8 cellular contexts compared by ENCODE assay signal in the genomic region with DNA sequence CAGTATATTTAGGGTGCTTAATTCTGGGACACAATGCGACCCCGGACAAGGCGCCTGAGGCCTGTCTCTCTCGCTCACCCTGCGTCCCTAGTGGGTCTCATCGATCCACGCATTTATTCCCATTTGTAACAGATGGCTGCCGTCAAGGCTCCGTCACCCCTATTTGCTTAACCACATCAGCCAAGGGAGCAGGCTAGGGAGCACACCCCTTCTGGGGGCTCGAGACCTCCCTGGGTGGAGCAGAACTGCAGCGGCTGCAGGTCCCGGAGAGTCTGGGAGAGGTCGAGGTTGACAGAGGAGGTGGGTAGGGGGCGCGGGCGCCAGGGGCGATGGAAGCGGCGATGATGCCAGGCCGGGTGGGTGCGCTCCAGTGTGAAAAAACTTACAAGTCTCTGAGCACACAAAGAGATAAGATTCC. TPM values are rescaled to one million over a fixed set of nuclear protein-coding genes. Genes with fewer than 3 reads are reported as not detected.
DNase-seq lines count a peak whose midpoint lies in the region; ATAC-seq and TF ChIP-seq lines count a peak whose summit lies in the region.

No MANE protein-coding gene starts in this region.

- POLR2A ChIA-PET in Caco-2 (lab: Charles Lee), result no interaction called here

- intact Hi-C loops in Caco-2 (cut with micrococcal nuclease; ENCODE audit: unreplicated experiment), result loop anchor here (1.0 kb wide), 1 partner anchor 179 kb away; a partner anchor contains a TSS

- TF ChIP-seq CTCF in Caco-2 (IDR thresholded peaks at IDR 0.05; ENCODE audit: insufficient read depth in 1 of 2, low read depth in 1 of 2, low read length in 1 of 2, severe bottlenecking in 1 of 2, unreplicated experiment in 1 of 2) (peak in 1 of 2 experiments; percentile 9), MM.1S (IDR thresholded peaks at IDR 0.05; ENCODE audit: low read length) (no peak), fibroblast of the aortic adventitia (IDR thresholded peaks at IDR 0.05; ENCODE audit: insufficient read depth, low read length) (no peak)

- H3K18ac ChIP-seq in neuronal stem cell (ENCODE audit: low read length), result peak overlapping the region; percentile 83

- no peak overlapping the region for H4K8ac ChIP-seq in neuronal stem cell (ENCODE audit: low read depth, low read length)

- H2AFZ ChIP-seq in MM.1S (ENCODE audit: low read length), result peak overlapping the region; percentile 77; the same call in 1 of the 2 replicates
- H2AFZ ChIP-seq in neuronal stem cell (ENCODE audit: low read length), result peak overlapping the region; percentile 95

- H3K9ac ChIP-seq in MM.1S (ENCODE audit: low read length), result peak overlapping the region; percentile 94
- peak overlapping the region; percentile 96 for H3K9ac ChIP-seq in neuronal stem cell (ENCODE audit: low read depth, low read length, poor library complexity)

- H3K27ac Mint-ChIP-seq in Caco-2 (ENCODE audit: unreplicated experiment), result peak overlapping the region; percentile 98
- H3K27ac Mint-ChIP-seq in activated T-cell treated with anti-CD3 and anti-CD28 coated beads, Interleukin-2, amount 50 U/mL, for 24 hours, result peak overlapping the region; percentile 100

- H4K20me1 ChIP-seq in MM.1S (ENCODE audit: insufficient read depth, low read length), result no peaks in the 10 kb centered on the region

- no TSS peak for BruUV-seq in Caco-2 (replicated peaks; lab: Mats Ljungman, UMichigan)

- H3K14ac ChIP-seq in neuronal stem cell (ENCODE audit: low read length), result no peak overlapping the region

- no peaks in the 10 kb centered on the region for H3K27me3 Mint-ChIP-seq in Caco-2 (ENCODE audit: insufficient read depth, unreplicated experiment)
- no peaks in the 10 kb centered on the region for H3K27me3 Mint-ChIP-seq in activated T-cell treated with anti-CD3 and anti-CD28 coated beads, Interleukin-2, amount 50 U/mL, for 24 hours

- H2AK5ac ChIP-seq in neuronal stem cell (ENCODE audit: low read depth, low read length), result peak overlapping the region; percentile 54

- no CpG with 5 or more reads among the region's 21 CpGs for WGBS in neuronal stem cell (ENCODE audit: extremely low coverage in 2 of 2, insufficient read length in 2 of 2, insufficient replicate concordance in 1 of 2), 2 donors

- H2BK12ac ChIP-seq in neuronal stem cell (ENCODE audit: low read length), result no peak overlapping the region

- ATAC-seq in HG03342 (IDR thresholded peaks at IDR 0.05; ENCODE audit: unreplicated experiment) (no peak), GM21717 (IDR thresholded peaks at IDR 0.05; ENCODE audit: unreplicated experiment) (no peak), GM21447 (IDR thresholded peaks at IDR 0.05; ENCODE audit: unreplicated experiment) (no peak)

- H3K27ac ChIP-seq in MM.1S (ENCODE audit: low read length) (peak overlapping the region; percentile 41; the same call in 1 of the 2 replicates), neuronal stem cell (replicated peaks; ENCODE audit: low read length) (no peak overlapping the region)

- DNase-seq in Caco-2 (peak; percentile 38 to 44), MM.1S (peak; percentile 7), fibroblast of the aortic adventitia (ENCODE audit: low read depth) (no peak), neuronal stem cell (ENCODE audit: low spot score) (no peak)
- peak; percentile 61 for DNase-seq in activated T-cell treated with anti-CD3 and anti-CD28 coated beads, Interleukin-2, amount 50 U/mL, for 24 hours

- CTCF ChIA-PET in Caco-2 (lab: Charles Lee), result interaction anchor here (0.9 kb wide), 1 partner anchor 17 kb away, joined by 3 read pairs; no protein-coding TSS in a partner anchor

- H3K4me1 ChIP-seq in Caco-2 (peaks cover 7% of the 10 kb centered on the region; the same call in 1 of the 2 replicates), MM.1S (ENCODE audit: low read length) (no peaks in the 10 kb centered on the region), neuronal stem cell (ENCODE audit: control insufficient read depth in 2 of 2, insufficient read depth in 1 of 2, low read depth in 1 of 2, low read length in 2 of 2) (peaks cover 4% of the 10 kb centered on the region in 2 donors)

- H3K79me1 ChIP-seq in neuronal stem cell (ENCODE audit: low read depth, low read length), result peaks cover 1% of the 10 kb centered on the region

- peak overlapping the region; percentile 57 for H3K23ac ChIP-seq in neuronal stem cell (ENCODE audit: low read depth, low read length, poor library complexity)

- H3K4me3 Mint-ChIP-seq in Caco-2 (ENCODE audit: unreplicated experiment), result peak overlapping the region; percentile 90
- H3K4me3 Mint-ChIP-seq in activated T-cell treated with anti-CD3 and anti-CD28 coated beads, Interleukin-2, amount 50 U/mL, for 24 hours, result peak overlapping the region; percentile 100

- no peak overlapping the region for H4K91ac ChIP-seq in neuronal stem cell (ENCODE audit: low read depth, low read length, poor library complexity)

- H3K27me3 ChIP-seq in Caco-2 (replicated peaks; ENCODE audit: control insufficient read depth, insufficient read depth, low read length), result no peaks in the 10 kb centered on the region
- no peaks in the 10 kb centered on the region for H3K27me3 ChIP-seq in MM.1S (replicated peaks; ENCODE audit: insufficient read depth, low read length)
- no peaks in the 10 kb centered on the region for H3K27me3 ChIP-seq in neuronal stem cell (ENCODE audit: control insufficient read depth in 3 of 3, insufficient read depth in 3 of 3, low read depth in 1 of 3, low read length in 3 of 3)

- H2BK5ac ChIP-seq in neuronal stem cell (ENCODE audit: low read length), result no peak overlapping the region

- no peaks in the 10 kb centered on the region for H3K9me3 Mint-ChIP-seq in Caco-2 (ENCODE audit: unreplicated experiment)
- no peaks in the 10 kb centered on the region for H3K9me3 Mint-ChIP-seq in activated T-cell treated with anti-CD3 and anti-CD28 coated beads, Interleukin-2, amount 50 U/mL, for 24 hours

- H3K79me2 ChIP-seq in MM.1S (ENCODE audit: low read length), result peaks cover 65% of the 10 kb centered on the region

- H3F3A ChIP-seq in MM.1S (ENCODE audit: insufficient read depth, low read length), result no peaks in the 10 kb centered on the region

- H2BK120ac ChIP-seq in neuronal stem cell (ENCODE audit: low read depth, low read length), result no peak overlapping the region

- H3K4me3 ChIP-seq in Caco-2 (ENCODE audit: low read depth, low read length), result peak overlapping the region; percentile 76
- peak overlapping the region; percentile 90 for H3K4me3 ChIP-seq in MM.1S (ENCODE audit: low read length)
- peak overlapping the region; percentile 97 for H3K4me3 ChIP-seq in fibroblast of the aortic adventitia (ENCODE audit: low read depth, low read length)
- H3K4me3 ChIP-seq in neuronal stem cell (ENCODE audit: low read length in 2 of 2), result peak overlapping the region; percentile 87 to 93

- peak overlapping the region; percentile 57 for H3K4ac ChIP-seq in neuronal stem cell (ENCODE audit: low read length)

- H3K4me2 ChIP-seq in MM.1S (ENCODE audit: low read depth, low read length) (peak overlapping the region; percentile 73), neuronal stem cell (ENCODE audit: insufficient read depth, low read length, poor library complexity, severe bottlenecking) (peak overlapping the region; percentile 52)

- peaks cover 11% of the 10 kb centered on the region for H3K4me1 Mint-ChIP-seq in Caco-2 (ENCODE audit: low read depth, unreplicated experiment)
- H3K4me1 Mint-ChIP-seq in activated T-cell treated with anti-CD3 and anti-CD28 coated beads, Interleukin-2, amount 50 U/mL, for 24 hours (ENCODE audit: low read depth), result peaks cover 43% of the 10 kb centered on the region

- H3K9me3 ChIP-seq in Caco-2 (no peaks in the 10 kb centered on the region), MM.1S (replicated peaks; ENCODE audit: insufficient read depth, low read length) (no peaks in the 10 kb centered on the region), neuronal stem cell (replicated peaks in 1 of 2; ENCODE audit: control insufficient read depth in 2 of 2, insufficient read depth in 1 of 2, low read depth in 1 of 2, low read length in 2 of 2) (no peaks in the 10 kb centered on the region)

- H2BK15ac ChIP-seq in neuronal stem cell (ENCODE audit: low read length), result no peak overlapping the region

- H3K36me3 ChIP-seq in Caco-2 (ENCODE audit: control insufficient read depth, insufficient read depth, low read length), result 0 out of 2 replicates have a peak, but pooled peaks cover 1% of the 10 kb centered on the region
- H3K36me3 ChIP-seq in MM.1S (replicated peaks; ENCODE audit: insufficient read depth, low read length), result no peaks in the 10 kb centered on the region
- peaks cover 8 to 49% of the 10 kb centered on the region in 2 donors for H3K36me3 ChIP-seq in neuronal stem cell (replicated peaks in 1 of 2; ENCODE audit: control insufficient read depth in 2 of 2, insufficient read depth in 2 of 2, low read length in 2 of 2)

- H3K9me2 ChIP-seq in MM.1S (replicated peaks; ENCODE audit: insufficient read depth, low read length), result no peaks in the 10 kb centered on the region

- peaks cover 70% of the 10 kb centered on the region for H3K36me3 Mint-ChIP-seq in Caco-2 (ENCODE audit: insufficient read depth, unreplicated experiment)
- peaks cover 88% of the 10 kb centered on the region for H3K36me3 Mint-ChIP-seq in activated T-cell treated with anti-CD3 and anti-CD28 coated beads, Interleukin-2, amount 50 U/mL, for 24 hours (ENCODE audit: low read depth)

RNA-seq across cellular contexts. Expression of a gene that starts 0.5 kb away (rescaled TPM):
- 62.0 and 66.8 TPM in 2 replicates for total RNA-seq in Caco-2 (2022)
- total RNA-seq in fibroblast of the aortic adventitia (ENCODE audit: low replicate concordance), result 22.9 and 53.2 TPM in 2 replicates
- polyA plus RNA-seq in neuronal stem cell (2013, experiment 1 of 2), result 19.5 TPM
- polyA plus RNA-seq in neuronal stem cell (2013, experiment 2 of 2), result 21.0 TPM

RNA-seq across cellular contexts. Expression of a gene that starts 2.0 kb away (rescaled TPM):
- 120 and 122 TPM in 2 replicates for total RNA-seq in Caco-2 (2022)
- 41.9 and 55.2 TPM in 2 replicates for total RNA-seq in fibroblast of the aortic adventitia (ENCODE audit: low replicate concordance)
- polyA plus RNA-seq in neuronal stem cell (2013, experiment 1 of 2), result 109 TPM
- polyA plus RNA-seq in neuronal stem cell (2013, experiment 2 of 2), result 117 TPM

Comparison
In these comparisons a context has a peak if more than half of its experiments do, and no peak if none do; other contexts are left out.
1. DNase-seq: peak in Caco-2 (2 of 2), MM.1S (single experiment) and activated T-cell treated with anti-CD3 and anti-CD28 coated beads, Interleukin-2, amount 50 U/mL, for 24 hours (single experiment); none in fibroblast of the aortic adventitia (single experiment) and neuronal stem cell (single experiment).
2. Peak in every context shown above with its lines, with median percentiles within 50 percentile points of each other: H3K4me3 ChIP-seq.